1 cellular context compared by ENCODE assay signal in the genomic region with DNA sequence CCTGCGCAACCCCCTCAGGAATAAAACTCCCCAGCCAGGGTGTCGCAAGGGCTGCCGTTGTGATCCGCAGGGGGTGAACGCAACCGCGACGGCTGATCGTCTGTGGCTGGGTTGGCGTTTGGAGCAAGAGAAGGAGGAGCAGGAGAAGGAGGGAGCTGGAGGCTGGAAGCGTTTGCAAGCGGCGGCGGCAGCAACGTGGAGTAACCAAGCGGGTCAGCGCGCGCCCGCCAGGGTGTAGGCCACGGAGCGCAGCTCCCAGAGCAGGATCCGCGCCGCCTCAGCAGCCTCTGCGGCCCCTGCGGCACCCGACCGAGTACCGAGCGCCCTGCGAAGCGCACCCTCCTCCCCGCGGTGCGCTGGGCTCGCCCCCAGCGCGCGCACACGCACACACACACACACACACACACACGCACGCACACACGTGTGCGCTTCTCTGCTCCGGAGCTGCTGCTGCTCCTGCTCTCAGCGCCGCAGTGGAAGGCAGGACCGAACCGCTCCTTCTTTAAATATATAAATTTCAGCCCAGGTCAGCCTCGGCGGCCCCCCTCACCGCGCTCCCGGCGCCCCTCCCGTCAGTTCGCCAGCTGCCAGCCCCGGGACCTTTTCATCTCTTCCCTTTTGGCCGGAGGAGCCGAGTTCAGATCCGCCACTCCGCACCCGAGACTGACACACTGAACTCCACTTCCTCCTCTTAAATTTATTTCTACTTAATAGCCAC.
TF ChIP-seq lines count a peak whose summit lies in the region.

No MANE protein-coding gene starts in this region.

TF ChIP-seq in SK-N-SH, 30 proteins besides CTCF, POLR2A, EP300 and RAD21 (continued from another document):
- TF ChIP-seq ZBTB33 (IDR thresholded peaks at IDR 0.05; ENCODE audit: borderline replicate concordance, low read depth) (no peak), FOSL2 (IDR thresholded peaks at IDR 0.05; ENCODE audit: borderline replicate concordance, low read depth) (no peak)
